ENCODE assay signal across 7 cellular contexts in genomic region chr10:99731296-99732032, GRCh38. TPM values are rescaled to one million over a fixed set of nuclear protein-coding genes. Genes with fewer than 3 reads are reported as not detected.
DNase-seq lines count a peak whose midpoint lies in the region; ATAC-seq and TF ChIP-seq lines count a peak whose summit lies in the region.

No MANE protein-coding gene starts in this region.

- peak overlapping the region; percentile 91 for H2AFZ ChIP-seq in mammary epithelial cell (ENCODE audit: low read depth, low read length)

- DNase-seq in mammary epithelial cell (no peak), COLO829 (ENCODE audit: low spot score) (no peak), NCI-H510A (lab: John Stamatoyannopoulos, UW) (no peak)
- DNase-seq in stimulated activated CD4-positive, alpha-beta T cell treated with anti-CD3 and anti-CD28 coated beads, Interleukin-2, amount 100 ng/mL, for 24 hours = no peak

- H3K9me3 ChIP-seq in HUES64 (ENCODE audit: insufficient read depth, low read depth, low read length) (no peaks in the 10 kb centered on the region), mammary epithelial cell (replicated peaks; ENCODE audit: insufficient read depth, low read length) (no peaks in the 10 kb centered on the region), mucosa of stomach (ENCODE audit: control insufficient read depth, low read length) (no peaks in the 10 kb centered on the region)

- H4K20me1 ChIP-seq in mammary epithelial cell (ENCODE audit: insufficient read depth, low read length) = no peaks in the 10 kb centered on the region

- CTCF ChIA-PET in mammary epithelial cell (lab: Charles Lee; ENCODE audit: low non-redundant PET) = interaction anchor here (0.5 to 1.3 kb wide), 2 partner anchors 114 to 314 kb away, joined by 5 to 9 read pairs; no protein-coding TSS in a partner anchor

- BruUV-seq in mammary epithelial cell (replicated peaks; lab: Mats Ljungman, UMichigan) = TSS peak; percentile 86

- peak; percentile 45 for ATAC-seq in GM19328 (IDR thresholded peaks at IDR 0.05; ENCODE audit: unreplicated experiment)

- in situ Hi-C loops in mammary epithelial cell (cut with MboI; ENCODE audit: low sequenced_read_pairs in 2 of 2) = no loop called here

- H3K79me2 ChIP-seq in mammary epithelial cell (ENCODE audit: insufficient read depth, low read length) = peaks cover 33% of the 10 kb centered on the region

- peak overlapping the region; percentile 90 for H3K4me2 ChIP-seq in mammary epithelial cell (ENCODE audit: insufficient read depth, low read depth, low read length)

- H3K4me3 ChIP-seq in HUES64 (ENCODE audit: low read length) (peak overlapping the region; percentile 100), mammary epithelial cell (replicated peaks in 1 of 3; ENCODE audit: insufficient read depth in 1 of 3, low read depth in 2 of 3, low read length in 3 of 3) (peak overlapping the region; percentile 67 to 78 (median 74)), mucosa of stomach (ENCODE audit: low read length) (peak overlapping the region; percentile 100)

- no peaks in the 10 kb centered on the region for H3K27me3 ChIP-seq in HUES64 (ENCODE audit: insufficient read depth, low read length)
- H3K27me3 ChIP-seq in mammary epithelial cell (ENCODE audit: insufficient read depth, low read length) = no peaks in the 10 kb centered on the region
- no peaks in the 10 kb centered on the region for H3K27me3 ChIP-seq in mucosa of stomach (ENCODE audit: control insufficient read depth, insufficient read depth, low read length)

- WGBS in HUES64 = 10% methylated on average over 16 of the region's 16 CpGs
- 9% methylated on average over 14 of the region's 16 CpGs for WGBS in mammary epithelial cell (ENCODE audit: low coverage, missing lambda C conversion rate)

- H3K27ac ChIP-seq in HUES64 (ENCODE audit: low read depth, low read length) (peak overlapping the region; percentile 83), mammary epithelial cell (ENCODE audit: insufficient read depth, low read depth, low read length) (peak overlapping the region; percentile 83)

- H3K4me1 ChIP-seq in HUES64 (ENCODE audit: insufficient read depth, low read length) (peaks cover 3% of the 10 kb centered on the region; the same call in 1 of the 2 replicates), mammary epithelial cell (ENCODE audit: insufficient read depth, low read length) (peaks cover 13% of the 10 kb centered on the region), mucosa of stomach (ENCODE audit: control insufficient read depth, insufficient read depth, low read length) (peaks cover 6% of the 10 kb centered on the region)

- H3K36me3 ChIP-seq in HUES64 (ENCODE audit: insufficient read depth, low read length) (peaks cover 39% of the 10 kb centered on the region), mammary epithelial cell (ENCODE audit: insufficient read depth, low read length) (peaks cover 22% of the 10 kb centered on the region), mucosa of stomach (ENCODE audit: control insufficient read depth, insufficient read depth, low read length) (peaks cover 3% of the 10 kb centered on the region)

- peak in 1 of 2 donors; percentile 16 for TF ChIP-seq CTCF in mammary epithelial cell (conservative IDR thresholded peaks at IDR 0.05 in 1 of 2, IDR thresholded peaks at IDR 0.05 in 1 of 2; ENCODE audit: extremely low read depth in 1 of 2, insufficient read depth in 1 of 2, low read depth in 1 of 2, low read length in 2 of 2)

- dilution Hi-C loops in mammary epithelial cell (cut with HindIII; ENCODE audit: low sequenced_read_pairs) = no loop called here

- intact Hi-C loops in mammary epithelial cell (cut with micrococcal nuclease) = loop anchor here (1.0 to 10.0 kb wide), 8 partner anchors 48 to 453 kb away; partner anchors contain the start of gene ERLIN1

- peak overlapping the region; percentile 80 for H3K9ac ChIP-seq in HUES64 (ENCODE audit: low read depth, low read length)
- peak overlapping the region; percentile 77 for H3K9ac ChIP-seq in mammary epithelial cell (ENCODE audit: insufficient read depth, low read length)
- peak overlapping the region; percentile 96 for H3K9ac ChIP-seq in mucosa of stomach (ENCODE audit: low read length)

RNA-seq across cellular contexts. Expression of gene COX15, which starts 0.5 kb away (rescaled TPM):
- polyA plus RNA-seq in HUES64 (2013, experiment 1 of 2) = 23.7 TPM
- polyA plus RNA-seq in HUES64 (2013, experiment 2 of 2) = 25.2 TPM
- total RNA-seq in mammary epithelial cell = 10 to 100 TPM; 26.5 to 29.5 TPM
- 19.0 TPM for polyA plus RNA-seq in mammary epithelial cell
- 24.4 TPM for polyA minus RNA-seq in mammary epithelial cell

RNA-seq across cellular contexts. Expression of gene CUTC, which starts 0.6 kb away (rescaled TPM):
- 19.8 TPM for polyA plus RNA-seq in HUES64 (2013, experiment 1 of 2)
- polyA plus RNA-seq in HUES64 (2013, experiment 2 of 2) = 22.0 TPM
- 10 to 100 TPM in 1 of 2 donors, 1 to 10 TPM in 1; 8.2 to 14.7 TPM for total RNA-seq in mammary epithelial cell
- polyA plus RNA-seq in mammary epithelial cell = 16.7 TPM
- 31.8 TPM for polyA minus RNA-seq in mammary epithelial cell

RNA-seq across cellular contexts. Expression of gene ABCC2, which starts 51.0 kb away (rescaled TPM):
- 0.45 TPM for polyA plus RNA-seq in HUES64 (2013, experiment 1 of 2)
- 1.3 TPM for polyA plus RNA-seq in HUES64 (2013, experiment 2 of 2)
- total RNA-seq in mammary epithelial cell = under 1 TPM; 0.66 to 0.83 TPM
- polyA plus RNA-seq in mammary epithelial cell = 0.76 TPM
- polyA minus RNA-seq in mammary epithelial cell = 6.7 TPM
